In genomic region chr19:46599716-46600392, GRCh38 we compare ENCODE assay signal across 8 cellular contexts. TPM values are rescaled to one million over a fixed set of nuclear protein-coding genes. Genes with fewer than 3 reads are reported as not detected.
DNase-seq lines count a peak whose midpoint lies in the region; ATAC-seq and TF ChIP-seq lines count a peak whose summit lies in the region.

No MANE protein-coding gene starts in this region.

- no peaks in the 10 kb centered on the region for H3K27me3 Mint-ChIP-seq in memory B cell

- peak overlapping the region; percentile 99 for H3K4me3 Mint-ChIP-seq in memory B cell

- H3K9me3 Mint-ChIP-seq in memory B cell: peaks cover 8% of the 10 kb centered on the region

- H3K4me1 Mint-ChIP-seq in memory B cell: peaks cover 16% of the 10 kb centered on the region

- peak; percentile 6 for DNase-seq in stimulated activated CD4-positive, alpha-beta T cell treated with anti-CD3 and anti-CD28 coated beads, Interleukin-4, amount 100 ng/mL, for 24 hours
- DNase-seq in stimulated activated CD4-positive, alpha-beta T cell treated with anti-CD3 and anti-CD28 coated beads, Interleukin-4, amount 100 ng/mL, for 1 hour: no peak
- DNase-seq in brain microvascular endothelial cell: no peak
- DNase-seq in memory B cell (ENCODE audit: low spot score in 2 of 2): no peak
- no peak for DNase-seq in uterus
- DNase-seq in NCI-H526 (lab: John Stamatoyannopoulos, UW): no peak

- H3K36me3 Mint-ChIP-seq in memory B cell: peaks cover 6% of the 10 kb centered on the region

- no peaks in the 10 kb centered on the region for H3K9me3 ChIP-seq in uterus

- no peak for TF ChIP-seq POLR2A in uterus (IDR thresholded peaks at IDR 0.05)

- H3K27ac ChIP-seq in brain microvascular endothelial cell (peak overlapping the region; percentile 100), uterus (peak overlapping the region; percentile 97)

- peak overlapping the region; percentile 100 for H3K27ac Mint-ChIP-seq in memory B cell

- ATAC-seq in memory B cell (ENCODE audit: low read depth): no peak
- no peak for ATAC-seq in GM18520 (IDR thresholded peaks at IDR 0.05; ENCODE audit: unreplicated experiment)
- ATAC-seq in HG02981 (IDR thresholded peaks at IDR 0.05; ENCODE audit: unreplicated experiment): no peak

- H3K4me3 ChIP-seq in brain microvascular endothelial cell (ENCODE audit: low read depth, low read length): peak overlapping the region; percentile 92
- H3K4me3 ChIP-seq in uterus: peak overlapping the region; percentile 53 to 100

- H3K36me3 ChIP-seq in brain microvascular endothelial cell (replicated peaks) (no peaks in the 10 kb centered on the region), uterus (no peaks in the 10 kb centered on the region)

- peaks cover 0 to 8% of the 10 kb centered on the region in 2 donors for H3K4me1 ChIP-seq in uterus

- in situ Hi-C loops in brain microvascular endothelial cell (cut with HindIII; ENCODE audit: low pct_ligation_motif_present, low sequenced_read_pairs): no loop called here

- H3K27me3 ChIP-seq in brain microvascular endothelial cell (replicated peaks): no peaks in the 10 kb centered on the region
- H3K27me3 ChIP-seq in uterus: no peaks in the 10 kb centered on the region

- TF ChIP-seq CTCF in brain microvascular endothelial cell (IDR thresholded peaks at IDR 0.05; ENCODE audit: low read depth, low read length, missing control alignments) (no peak), uterus (IDR thresholded peaks at IDR 0.05) (no peak)

- intact Hi-C loops in uterus (cut with DNase I; ENCODE audit: low total_unique reads): no loop called here

RNA-seq across cellular contexts. Expression of gene CALM3, which starts 1.3 kb away (rescaled TPM):
- total RNA-seq in uterus: 100 to 1,000 TPM in 3 of 4 donors, 10 to 100 TPM in 1; 83.8 to 225 (median 157) TPM

RNA-seq across cellular contexts. Expression of gene PTGIR, which starts 25.0 kb away (rescaled TPM):
- total RNA-seq in uterus: 1 to 10 TPM in 2 of 4 donors, under 1 TPM in 2; 0.51 to 6.1 (median 3.5) TPM

RNA-seq across cellular contexts. Expression of gene GNG8, which starts 36.1 kb away (rescaled TPM):
- not detected for total RNA-seq in uterus
